In the genomic region with DNA sequence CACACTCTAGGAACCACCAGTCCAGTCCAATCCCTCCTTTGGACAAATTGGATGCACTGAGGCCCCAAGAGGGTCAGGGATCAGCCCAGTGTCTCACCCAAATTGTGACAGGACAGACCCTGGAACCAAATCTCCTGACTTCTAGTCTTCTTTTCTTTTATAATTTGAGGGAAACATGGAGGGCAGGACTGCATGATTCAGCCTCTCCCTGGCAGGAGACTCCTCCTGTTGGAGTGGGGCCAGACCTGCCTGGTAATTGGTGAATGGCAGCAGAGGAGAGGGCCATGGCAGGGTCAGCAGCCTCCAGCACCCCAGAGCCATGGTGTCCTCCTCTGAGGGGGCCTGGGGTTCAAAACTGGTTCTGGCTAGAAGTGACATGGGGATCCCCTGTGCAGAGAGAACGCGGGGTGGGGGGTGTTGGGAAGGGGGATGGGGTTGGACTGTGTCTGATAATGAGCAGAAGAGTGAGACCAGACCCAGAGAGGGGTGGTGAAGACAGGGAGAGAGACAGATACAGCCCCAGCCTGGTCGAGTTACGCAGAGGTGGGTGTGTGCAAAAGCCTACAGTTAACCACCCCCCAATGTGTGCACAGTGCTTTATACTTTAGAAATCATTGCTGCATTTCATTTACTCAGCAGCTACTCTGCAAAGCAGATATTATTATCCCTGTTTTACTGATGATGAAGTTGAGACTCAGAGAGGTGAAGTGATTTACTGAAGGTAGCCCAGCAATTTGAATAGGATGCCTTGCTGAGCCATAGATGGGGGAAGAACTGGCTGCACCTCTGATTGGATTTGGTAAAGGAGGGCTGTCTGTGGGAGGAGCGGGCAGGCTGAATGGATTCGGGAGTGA, we compare ENCODE assay signal across 8 cellular contexts. TPM values are rescaled to one million over a fixed set of nuclear protein-coding genes. Genes with fewer than 3 reads are reported as not detected.
A peak's percentile ranks its signal among the peaks of the same experiment; 100 is the strongest.
DNase-seq lines count a peak whose midpoint lies in the region; ATAC-seq, FAIRE-seq and TF ChIP-seq lines count a peak whose summit lies in the region.
"Had no signal": no experiment of that assay in that cellular context is flagged by ENCODE, and none has a peak within 500 bp of the region (broad histone marks: within the 10 kb centered on the region; RNA-seq: fewer than 3 reads in every experiment).

No MANE protein-coding gene starts in this region.

- no peak for TF ChIP-seq RAD21 in liver (IDR thresholded peaks at IDR 0.05)

- no peaks in the 10 kb centered on the region for H3K27me3 ChIP-seq in bronchial epithelial cell (ENCODE audit: control insufficient read depth, insufficient read depth, low read length)
- H3K27me3 ChIP-seq in liver (ENCODE audit: control insufficient read depth in 4 of 4, insufficient read depth in 4 of 4, low read length in 3 of 4), result no peaks in the 10 kb centered on the region
- no peaks in the 10 kb centered on the region for H3K27me3 ChIP-seq in upper lobe of right lung
- no peaks in the 10 kb centered on the region for H3K27me3 ChIP-seq in WERI-Rb-1 (ENCODE audit: insufficient read depth, low read depth, severe bottlenecking)

- no peak for FAIRE-seq in bronchial epithelial cell (lab: Jason Lieb, UNC)

- DNase-seq in NCI-H1694 treated with DMSO at 0.1 percent for 48 hours (lab: John Stamatoyannopoulos, UW) (peak; percentile 41), bronchial epithelial cell (ENCODE audit: low read depth) (peak; percentile 77), upper lobe of right lung (peak; percentile 62), WERI-Rb-1 (no peak)
- DNase-seq: OCI-M1 had no signal

- TF ChIP-seq CTCF in bronchial epithelial cell (IDR thresholded peaks at IDR 0.05; ENCODE audit: insufficient read depth, low read length, severe bottlenecking) (no peak), liver (IDR thresholded peaks at IDR 0.05; ENCODE audit: low read depth, low read length, missing input control) (no peak), upper lobe of right lung (IDR thresholded peaks at IDR 0.05) (no peak), WERI-Rb-1 (IDR thresholded peaks at IDR 0.05; ENCODE audit: low read depth, low read length) (no peak)

- no peaks in the 10 kb centered on the region for H3K9me3 ChIP-seq in liver (ENCODE audit: control insufficient read depth in 4 of 4, low read length in 3 of 4)
- no peaks in the 10 kb centered on the region for H3K9me3 ChIP-seq in upper lobe of right lung
- no peaks in the 10 kb centered on the region for H3K9me3 ChIP-seq in WERI-Rb-1 (ENCODE audit: severe bottlenecking)

- H3K4me3 ChIP-seq in bronchial epithelial cell (ENCODE audit: low read depth, low read length), result no peak overlapping the region
- H3K4me3 ChIP-seq in liver (ENCODE audit: low read depth in 1 of 3, low read length in 3 of 3), result no peak overlapping the region
- no peak overlapping the region for H3K4me3 ChIP-seq in upper lobe of right lung
- no peak overlapping the region for H3K4me3 ChIP-seq in WERI-Rb-1 (ENCODE audit: low read depth, low read length)

- no peak overlapping the region for H3K9ac ChIP-seq in liver (ENCODE audit: low read depth in 1 of 2, low read length in 2 of 2)

- H3K36me3 ChIP-seq in bronchial epithelial cell (ENCODE audit: control insufficient read depth, insufficient read depth, low read length) (no peaks in the 10 kb centered on the region), liver (ENCODE audit: control insufficient read depth in 4 of 4, insufficient read depth in 3 of 4, low read depth in 1 of 4, low read length in 3 of 4) (no peaks in the 10 kb centered on the region), upper lobe of right lung (no peaks in the 10 kb centered on the region), WERI-Rb-1 (no peaks in the 10 kb centered on the region)

- H3K4me1 ChIP-seq in liver (ENCODE audit: control insufficient read depth in 4 of 4, insufficient read depth in 4 of 4, low read length in 3 of 4) (peaks cover 14 to 63% (median 53%) of the 10 kb centered on the region in 4 donors), upper lobe of right lung (peaks cover 59% of the 10 kb centered on the region)

- H3K27ac ChIP-seq in liver (ENCODE audit: low read depth in 1 of 2, low read length in 2 of 2) (peak overlapping the region; percentile 29 to 83), upper lobe of right lung (peak overlapping the region; percentile 86), WERI-Rb-1 (no peak overlapping the region)

- ATAC-seq in upper lobe of right lung, result peak; percentile 21
- no peak for ATAC-seq in GM19397 (IDR thresholded peaks at IDR 0.05; ENCODE audit: unreplicated experiment)
- ATAC-seq in GM19035 (IDR thresholded peaks at IDR 0.05; ENCODE audit: unreplicated experiment), result no peak

- 84% methylated on average over 6 of the region's 6 CpGs for WGBS in liver

- intact Hi-C loops in upper lobe of right lung (cut with DNase I), result no loop called here

TF ChIP-seq in liver, 16 proteins besides CTCF, POLR2A, EP300 and RAD21:
- TF ChIP-seq EGR1 (IDR thresholded peaks at IDR 0.05; ENCODE audit: low read depth in 2 of 2) (no peak), YY1 (IDR thresholded peaks at IDR 0.05) (peak; percentile 31)
TF ChIP-seq in liver: peak in this region for 1.

RNA-seq across cellular contexts. Expression of a gene that starts 3.8 kb away (rescaled TPM):
- total RNA-seq in bronchial epithelial cell (1.3 and 2.2 TPM in 2 replicates), liver (10 to 100 TPM in 1 of 2 donors, 1 to 10 TPM in 1; 1.1 to 17.5 TPM), upper lobe of right lung (151 TPM)
- polyA plus RNA-seq in liver, result 10 to 100 TPM in 1 of 2 donors, 1 to 10 TPM in 1; 3.9 to 36.6 TPM

RNA-seq across cellular contexts. Expression of a gene that starts 24.4 kb away (rescaled TPM):
- total RNA-seq in bronchial epithelial cell (not detected in 2 replicates), liver (under 1 TPM in 1 of 2 donors, not detected in 1; 0.09 TPM), upper lobe of right lung (1.7 TPM)
- polyA plus RNA-seq in liver, result under 1 TPM; 0.03 to 0.04 TPM
